ENCODE assay signal across 1 cellular context in the genomic region with DNA sequence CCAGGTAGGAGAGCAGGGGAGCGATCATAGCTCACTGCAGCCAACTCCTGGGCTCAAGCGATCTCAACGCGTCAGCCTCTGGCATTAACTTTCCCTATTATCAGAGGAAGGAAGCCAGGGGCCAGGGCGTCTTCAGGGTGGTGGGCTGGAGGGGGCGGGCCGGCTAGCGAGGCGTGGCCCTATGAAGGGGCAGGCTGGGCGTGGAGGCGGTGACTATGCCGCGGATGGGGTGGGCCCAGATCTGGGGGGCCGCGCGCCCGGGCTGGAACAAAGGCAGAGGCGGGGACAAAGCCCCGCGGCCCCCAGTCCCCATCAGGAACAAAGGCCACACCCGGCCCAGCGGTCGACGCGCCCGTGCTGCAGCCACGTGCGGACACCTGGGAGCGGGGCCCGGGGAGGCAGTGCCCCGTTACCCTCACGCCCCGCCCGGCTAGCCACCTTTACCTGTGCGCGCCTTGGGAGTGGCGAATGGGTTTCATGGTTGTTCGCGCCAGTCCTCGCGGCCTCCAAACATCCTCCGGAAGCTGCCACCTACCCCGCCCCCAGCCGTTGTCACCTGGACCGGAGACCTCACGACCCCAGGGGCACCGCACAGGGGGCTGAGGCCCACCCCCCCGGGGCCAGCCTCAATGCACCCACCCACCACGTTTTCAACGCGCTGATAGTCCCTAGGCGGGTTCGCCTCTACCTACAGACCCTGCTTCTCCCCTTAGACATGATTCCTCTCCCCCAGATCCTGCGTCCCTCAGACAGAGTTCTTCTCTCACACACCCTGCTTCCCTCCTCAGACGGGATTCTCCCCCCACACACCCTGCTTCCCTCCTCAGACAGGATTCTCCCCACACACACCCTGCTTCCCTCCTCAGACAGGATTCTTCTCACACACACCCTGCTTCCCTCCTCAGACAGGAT.
A peak's percentile ranks its signal among the peaks of the same experiment; 100 is the strongest.
TF ChIP-seq lines count a peak whose summit lies in the region.

No MANE protein-coding gene starts in this region.

TF ChIP-seq in WTC11, 78 proteins besides CTCF, POLR2A, EP300 and RAD21 (continued from another document):
- TF ChIP-seq, protein P1, sequence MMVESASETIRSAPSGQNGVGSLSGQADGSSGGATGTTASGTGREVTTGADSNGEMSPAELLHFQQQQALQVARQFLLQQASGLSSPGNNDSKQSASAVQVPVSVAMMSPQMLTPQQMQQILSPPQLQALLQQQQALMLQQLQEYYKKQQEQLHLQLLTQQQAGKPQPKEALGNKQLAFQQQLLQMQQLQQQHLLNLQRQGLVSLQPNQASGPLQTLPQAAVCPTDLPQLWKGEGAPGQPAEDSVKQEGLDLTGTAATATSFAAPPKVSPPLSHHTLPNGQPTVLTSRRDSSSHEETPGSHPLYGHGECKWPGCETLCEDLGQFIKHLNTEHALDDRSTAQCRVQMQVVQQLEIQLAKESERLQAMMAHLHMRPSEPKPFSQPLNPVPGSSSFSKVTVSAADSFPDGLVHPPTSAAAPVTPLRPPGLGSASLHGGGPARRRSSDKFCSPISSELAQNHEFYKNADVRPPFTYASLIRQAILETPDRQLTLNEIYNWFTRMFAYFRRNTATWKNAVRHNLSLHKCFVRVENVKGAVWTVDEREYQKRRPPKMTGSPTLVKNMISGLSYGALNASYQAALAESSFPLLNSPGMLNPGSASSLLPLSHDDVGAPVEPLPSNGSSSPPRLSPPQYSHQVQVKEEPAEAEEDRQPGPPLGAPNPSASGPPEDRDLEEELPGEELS (CRISPR knock-in tag; IDR thresholded peaks at IDR 0.05) = peak; percentile 87; the same call in 1 of the 2 replicates
- TF ChIP-seq IRF2 (CRISPR knock-in tag; IDR thresholded peaks at IDR 0.05; ENCODE audit: borderline replicate concordance, low read depth) = no peak
- TF ChIP-seq ZNF671 (CRISPR knock-in tag; IDR thresholded peaks at IDR 0.05) = no peak
- TF ChIP-seq, protein P2, sequence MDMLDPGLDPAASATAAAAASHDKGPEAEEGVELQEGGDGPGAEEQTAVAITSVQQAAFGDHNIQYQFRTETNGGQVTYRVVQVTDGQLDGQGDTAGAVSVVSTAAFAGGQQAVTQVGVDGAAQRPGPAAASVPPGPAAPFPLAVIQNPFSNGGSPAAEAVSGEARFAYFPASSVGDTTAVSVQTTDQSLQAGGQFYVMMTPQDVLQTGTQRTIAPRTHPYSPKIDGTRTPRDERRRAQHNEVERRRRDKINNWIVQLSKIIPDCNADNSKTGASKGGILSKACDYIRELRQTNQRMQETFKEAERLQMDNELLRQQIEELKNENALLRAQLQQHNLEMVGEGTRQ (CRISPR knock-in tag; IDR thresholded peaks at IDR 0.05) = peak; percentile 64
- no peak for TF ChIP-seq TCF7 (CRISPR knock-in tag; IDR thresholded peaks at IDR 0.05; ENCODE audit: low read depth)
- TF ChIP-seq SMAD4 (CRISPR knock-in tag; IDR thresholded peaks at IDR 0.05) = peak; percentile 33; the same call in 1 of the 2 replicates
- TF ChIP-seq TEAD4 (CRISPR knock-in tag; IDR thresholded peaks at IDR 0.05) = peak; percentile 73; the same call in 1 of the 2 replicates
- TF ChIP-seq NR3C1 (CRISPR knock-in tag; conservative IDR thresholded peaks at IDR 0.05; ENCODE audit: low read depth) = peak; percentile 81; the same call in 1 of the 2 replicates
- TF ChIP-seq, protein P3, sequence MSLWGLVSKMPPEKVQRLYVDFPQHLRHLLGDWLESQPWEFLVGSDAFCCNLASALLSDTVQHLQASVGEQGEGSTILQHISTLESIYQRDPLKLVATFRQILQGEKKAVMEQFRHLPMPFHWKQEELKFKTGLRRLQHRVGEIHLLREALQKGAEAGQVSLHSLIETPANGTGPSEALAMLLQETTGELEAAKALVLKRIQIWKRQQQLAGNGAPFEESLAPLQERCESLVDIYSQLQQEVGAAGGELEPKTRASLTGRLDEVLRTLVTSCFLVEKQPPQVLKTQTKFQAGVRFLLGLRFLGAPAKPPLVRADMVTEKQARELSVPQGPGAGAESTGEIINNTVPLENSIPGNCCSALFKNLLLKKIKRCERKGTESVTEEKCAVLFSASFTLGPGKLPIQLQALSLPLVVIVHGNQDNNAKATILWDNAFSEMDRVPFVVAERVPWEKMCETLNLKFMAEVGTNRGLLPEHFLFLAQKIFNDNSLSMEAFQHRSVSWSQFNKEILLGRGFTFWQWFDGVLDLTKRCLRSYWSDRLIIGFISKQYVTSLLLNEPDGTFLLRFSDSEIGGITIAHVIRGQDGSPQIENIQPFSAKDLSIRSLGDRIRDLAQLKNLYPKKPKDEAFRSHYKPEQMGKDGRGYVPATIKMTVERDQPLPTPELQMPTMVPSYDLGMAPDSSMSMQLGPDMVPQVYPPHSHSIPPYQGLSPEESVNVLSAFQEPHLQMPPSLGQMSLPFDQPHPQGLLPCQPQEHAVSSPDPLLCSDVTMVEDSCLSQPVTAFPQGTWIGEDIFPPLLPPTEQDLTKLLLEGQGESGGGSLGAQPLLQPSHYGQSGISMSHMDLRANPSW (CRISPR knock-in tag; conservative IDR thresholded peaks at IDR 0.05; ENCODE audit: low read depth) = no peak
- TF ChIP-seq, protein P4, sequence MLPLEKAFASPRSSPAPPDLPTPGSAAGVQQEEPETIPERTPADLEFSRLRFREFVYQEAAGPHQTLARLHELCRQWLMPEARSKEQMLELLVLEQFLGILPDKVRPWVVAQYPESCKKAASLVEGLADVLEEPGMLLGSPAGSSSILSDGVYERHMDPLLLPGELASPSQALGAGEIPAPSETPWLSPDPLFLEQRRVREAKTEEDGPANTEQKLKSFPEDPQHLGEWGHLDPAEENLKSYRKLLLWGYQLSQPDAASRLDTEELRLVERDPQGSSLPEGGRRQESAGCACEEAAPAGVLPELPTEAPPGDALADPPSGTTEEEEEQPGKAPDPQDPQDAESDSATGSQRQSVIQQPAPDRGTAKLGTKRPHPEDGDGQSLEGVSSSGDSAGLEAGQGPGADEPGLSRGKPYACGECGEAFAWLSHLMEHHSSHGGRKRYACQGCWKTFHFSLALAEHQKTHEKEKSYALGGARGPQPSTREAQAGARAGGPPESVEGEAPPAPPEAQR (CRISPR knock-in tag; IDR thresholded peaks at IDR 0.05) = no peak
- TF ChIP-seq, protein P5, sequence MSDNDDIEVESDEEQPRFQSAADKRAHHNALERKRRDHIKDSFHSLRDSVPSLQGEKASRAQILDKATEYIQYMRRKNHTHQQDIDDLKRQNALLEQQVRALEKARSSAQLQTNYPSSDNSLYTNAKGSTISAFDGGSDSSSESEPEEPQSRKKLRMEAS (CRISPR knock-in tag; IDR thresholded peaks at IDR 0.05) = peak; percentile 99
- 0 out of 2 replicates have a peak, but pooled peaks have one; percentile 35 for TF ChIP-seq CREB1 (CRISPR knock-in tag; IDR thresholded peaks at IDR 0.05)
- no peak for TF ChIP-seq ZNF263 (CRISPR knock-in tag; IDR thresholded peaks at IDR 0.05; ENCODE audit: low read depth)
- TF ChIP-seq MXD4 (CRISPR knock-in tag; IDR thresholded peaks at IDR 0.05; ENCODE audit: borderline replicate concordance) = no peak
